Comparison of ENCODE assay signal across 1 cellular context in the genomic region with DNA sequence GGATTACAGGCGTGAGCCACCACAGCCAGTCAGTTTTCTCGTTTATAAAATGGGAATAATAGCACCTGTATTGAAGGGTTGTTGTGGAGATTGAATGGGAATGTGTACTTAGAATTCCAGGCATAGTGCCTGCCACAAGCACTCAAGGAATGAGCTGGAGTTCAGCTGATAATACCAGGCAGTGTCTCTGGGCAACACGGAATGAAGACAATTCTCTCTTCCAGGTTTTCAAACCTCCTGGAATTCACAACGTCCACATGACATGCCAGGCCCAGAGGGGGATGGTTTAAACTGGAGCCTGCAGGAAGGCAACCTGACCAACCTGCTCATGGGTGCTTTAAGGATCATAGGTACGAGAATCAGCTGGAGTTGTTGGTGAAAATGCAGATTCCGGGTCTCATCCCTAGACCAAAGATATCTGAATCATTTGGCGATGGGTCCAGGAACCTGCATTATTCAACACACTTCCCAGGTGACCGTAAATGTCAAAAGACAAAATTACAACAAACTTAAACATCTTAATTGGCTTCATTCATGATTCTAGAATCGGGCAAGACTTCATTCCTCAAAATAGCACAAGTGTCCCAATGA.
TF ChIP-seq lines count a peak whose summit lies in the region.

No MANE protein-coding gene starts in this region.

TF ChIP-seq in HepG2, 621 proteins besides CTCF, POLR2A, EP300 and RAD21 (continues in another document):
- TF ChIP-seq SOX13 (IDR thresholded peaks at IDR 0.05): no peak
- 0 out of 4 replicates have a peak, but pooled peaks of 1 of the 2 experiments have one; percentile 18 for TF ChIP-seq SOX13 (CRISPR knock-in tag; conservative IDR thresholded peaks at IDR 0.05 in 1 of 2, IDR thresholded peaks at IDR 0.05 in 1 of 2)
- no peak for TF ChIP-seq ZFP41 (CRISPR knock-in tag; IDR thresholded peaks at IDR 0.05; ENCODE audit: borderline replicate concordance)
- TF ChIP-seq, protein P1, sequence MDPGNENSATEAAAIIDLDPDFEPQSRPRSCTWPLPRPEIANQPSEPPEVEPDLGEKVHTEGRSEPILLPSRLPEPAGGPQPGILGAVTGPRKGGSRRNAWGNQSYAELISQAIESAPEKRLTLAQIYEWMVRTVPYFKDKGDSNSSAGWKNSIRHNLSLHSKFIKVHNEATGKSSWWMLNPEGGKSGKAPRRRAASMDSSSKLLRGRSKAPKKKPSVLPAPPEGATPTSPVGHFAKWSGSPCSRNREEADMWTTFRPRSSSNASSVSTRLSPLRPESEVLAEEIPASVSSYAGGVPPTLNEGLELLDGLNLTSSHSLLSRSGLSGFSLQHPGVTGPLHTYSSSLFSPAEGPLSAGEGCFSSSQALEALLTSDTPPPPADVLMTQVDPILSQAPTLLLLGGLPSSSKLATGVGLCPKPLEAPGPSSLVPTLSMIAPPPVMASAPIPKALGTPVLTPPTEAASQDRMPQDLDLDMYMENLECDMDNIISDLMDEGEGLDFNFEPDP (CRISPR knock-in tag; conservative IDR thresholded peaks at IDR 0.05): no peak
- TF ChIP-seq SIN3A (IDR thresholded peaks at IDR 0.05; ENCODE audit: borderline replicate concordance, low read depth, low read length): no peak
- peak; percentile 93 for TF ChIP-seq PRDM15 (CRISPR knock-in tag; IDR thresholded peaks at IDR 0.05)
- TF ChIP-seq FOXP4 (CRISPR knock-in tag; IDR thresholded peaks at IDR 0.05): no peak
- TF ChIP-seq, protein P2, sequence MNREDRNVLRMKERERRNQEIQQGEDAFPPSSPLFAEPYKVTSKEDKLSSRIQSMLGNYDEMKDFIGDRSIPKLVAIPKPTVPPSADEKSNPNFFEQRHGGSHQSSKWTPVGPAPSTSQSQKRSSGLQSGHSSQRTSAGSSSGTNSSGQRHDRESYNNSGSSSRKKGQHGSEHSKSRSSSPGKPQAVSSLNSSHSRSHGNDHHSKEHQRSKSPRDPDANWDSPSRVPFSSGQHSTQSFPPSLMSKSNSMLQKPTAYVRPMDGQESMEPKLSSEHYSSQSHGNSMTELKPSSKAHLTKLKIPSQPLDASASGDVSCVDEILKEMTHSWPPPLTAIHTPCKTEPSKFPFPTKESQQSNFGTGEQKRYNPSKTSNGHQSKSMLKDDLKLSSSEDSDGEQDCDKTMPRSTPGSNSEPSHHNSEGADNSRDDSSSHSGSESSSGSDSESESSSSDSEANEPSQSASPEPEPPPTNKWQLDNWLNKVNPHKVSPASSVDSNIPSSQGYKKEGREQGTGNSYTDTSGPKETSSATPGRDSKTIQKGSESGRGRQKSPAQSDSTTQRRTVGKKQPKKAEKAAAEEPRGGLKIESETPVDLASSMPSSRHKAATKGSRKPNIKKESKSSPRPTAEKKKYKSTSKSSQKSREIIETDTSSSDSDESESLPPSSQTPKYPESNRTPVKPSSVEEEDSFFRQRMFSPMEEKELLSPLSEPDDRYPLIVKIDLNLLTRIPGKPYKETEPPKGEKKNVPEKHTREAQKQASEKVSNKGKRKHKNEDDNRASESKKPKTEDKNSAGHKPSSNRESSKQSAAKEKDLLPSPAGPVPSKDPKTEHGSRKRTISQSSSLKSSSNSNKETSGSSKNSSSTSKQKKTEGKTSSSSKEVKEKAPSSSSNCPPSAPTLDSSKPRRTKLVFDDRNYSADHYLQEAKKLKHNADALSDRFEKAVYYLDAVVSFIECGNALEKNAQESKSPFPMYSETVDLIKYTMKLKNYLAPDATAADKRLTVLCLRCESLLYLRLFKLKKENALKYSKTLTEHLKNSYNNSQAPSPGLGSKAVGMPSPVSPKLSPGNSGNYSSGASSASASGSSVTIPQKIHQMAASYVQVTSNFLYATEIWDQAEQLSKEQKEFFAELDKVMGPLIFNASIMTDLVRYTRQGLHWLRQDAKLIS (CRISPR knock-in tag; IDR thresholded peaks at IDR 0.05): no peak
- no peak for TF ChIP-seq ZNF432 (CRISPR knock-in tag; IDR thresholded peaks at IDR 0.05; ENCODE audit: borderline replicate concordance)
- TF ChIP-seq GFI1 (CRISPR knock-in tag; IDR thresholded peaks at IDR 0.05; ENCODE audit: borderline replicate concordance): no peak
- no peak for TF ChIP-seq MAFG (CRISPR knock-in tag; IDR thresholded peaks at IDR 0.05)
- TF ChIP-seq ZNF282 (IDR thresholded peaks at IDR 0.05; ENCODE audit: partially characterized antibody): no peak
- 0 out of 2 replicates have a peak, but pooled peaks have one; percentile 14 for TF ChIP-seq RXRA (CRISPR knock-in tag; IDR thresholded peaks at IDR 0.05)
- 0 out of 2 replicates have a peak, but pooled peaks have one; percentile 7 for TF ChIP-seq KAT8 (CRISPR knock-in tag; IDR thresholded peaks at IDR 0.05)
- no peak for TF ChIP-seq MAFK (conservative IDR thresholded peaks at IDR 0.05 in 1 of 2, IDR thresholded peaks at IDR 0.05 in 1 of 2; ENCODE audit: low read length in 2 of 2)
- TF ChIP-seq ZNF740 (CRISPR knock-in tag; IDR thresholded peaks at IDR 0.05): no peak
- TF ChIP-seq KDM2A (CRISPR knock-in tag; IDR thresholded peaks at IDR 0.05; ENCODE audit: borderline replicate concordance, low read depth): no peak
- TF ChIP-seq ZNF629 (CRISPR knock-in tag; conservative IDR thresholded peaks at IDR 0.05): peak; percentile 70
- TF ChIP-seq TCF7 (IDR thresholded peaks at IDR 0.05; ENCODE audit: low read depth): no peak
- TF ChIP-seq ZNF383 (CRISPR knock-in tag; IDR thresholded peaks at IDR 0.05; ENCODE audit: borderline replicate concordance): no peak
- TF ChIP-seq IRF1 (CRISPR knock-in tag; IDR thresholded peaks at IDR 0.05; ENCODE audit: low read depth): no peak
- TF ChIP-seq NKX3-1 (CRISPR knock-in tag; IDR thresholded peaks at IDR 0.05): no peak
- TF ChIP-seq, protein P3, sequence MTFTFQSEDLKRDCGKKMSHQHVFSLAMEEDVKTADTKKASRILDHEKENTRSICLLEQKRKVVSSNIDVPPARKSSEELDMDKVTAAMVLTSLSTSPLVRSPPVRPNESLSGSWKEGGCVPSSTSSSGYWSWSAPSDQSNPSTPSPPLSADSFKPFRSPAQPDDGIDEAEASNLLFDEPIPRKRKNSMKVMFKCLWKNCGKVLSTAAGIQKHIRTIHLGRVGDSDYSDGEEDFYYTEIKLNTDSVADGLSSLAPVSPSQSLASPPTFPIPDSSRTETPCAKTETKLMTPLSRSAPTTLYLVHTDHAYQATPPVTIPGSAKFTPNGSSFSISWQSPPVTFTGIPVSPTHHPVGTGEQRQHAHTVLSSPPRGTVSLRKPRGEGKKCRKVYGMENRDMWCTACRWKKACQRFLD (CRISPR knock-in tag; IDR thresholded peaks at IDR 0.05; ENCODE audit: borderline replicate concordance): no peak
- no peak for TF ChIP-seq MAZ (IDR thresholded peaks at IDR 0.05; ENCODE audit: borderline replicate concordance, low read depth, low read length)
- TF ChIP-seq MAZ (CRISPR knock-in tag; IDR thresholded peaks at IDR 0.05; ENCODE audit: low read depth): no peak
- no peak for TF ChIP-seq ZNF230 (CRISPR knock-in tag; IDR thresholded peaks at IDR 0.05)
- no peak for TF ChIP-seq TP53 (CRISPR knock-in tag; conservative IDR thresholded peaks at IDR 0.05)
- no peak for TF ChIP-seq CBX1 (IDR thresholded peaks at IDR 0.05; ENCODE audit: low read depth)
- TF ChIP-seq ZNF331 (CRISPR knock-in tag; IDR thresholded peaks at IDR 0.05): no peak
- TF ChIP-seq IKZF1 (IDR thresholded peaks at IDR 0.05): no peak
- no peak for TF ChIP-seq ZNF720 (CRISPR knock-in tag; IDR thresholded peaks at IDR 0.05)
- no peak for TF ChIP-seq ZNF816 (CRISPR knock-in tag; IDR thresholded peaks at IDR 0.05; ENCODE audit: borderline replicate concordance)
- TF ChIP-seq NR2C2 (CRISPR knock-in tag; IDR thresholded peaks at IDR 0.05; ENCODE audit: borderline replicate concordance): no peak
- TF ChIP-seq PHF21A (CRISPR knock-in tag; IDR thresholded peaks at IDR 0.05): peak; percentile 32; the same call in 1 of the 2 replicates
- no peak for TF ChIP-seq SATB2 (CRISPR knock-in tag; IDR thresholded peaks at IDR 0.05)
- TF ChIP-seq ZNF484 (CRISPR knock-in tag; IDR thresholded peaks at IDR 0.05; ENCODE audit: borderline replicate concordance, low read depth): no peak
- no peak for TF ChIP-seq TCF12 (IDR thresholded peaks at IDR 0.05)
- TF ChIP-seq TCF12 (CRISPR knock-in tag; IDR thresholded peaks at IDR 0.05): no peak
- no peak for TF ChIP-seq ZEB1 (IDR thresholded peaks at IDR 0.05; ENCODE audit: insufficient replicate concordance, low read depth)
- no peak for TF ChIP-seq ASH2L (IDR thresholded peaks at IDR 0.05; ENCODE audit: insufficient read length, low read depth, low read length)
- no peak for TF ChIP-seq FOSL2 (CRISPR knock-in tag; IDR thresholded peaks at IDR 0.05)
- no peak for TF ChIP-seq BCLAF1 (IDR thresholded peaks at IDR 0.05)
- no peak for TF ChIP-seq ZNF180 (CRISPR knock-in tag; IDR thresholded peaks at IDR 0.05; ENCODE audit: borderline replicate concordance, low read depth)
